ENCODE assay signal across 8 cellular contexts in the genomic region with DNA sequence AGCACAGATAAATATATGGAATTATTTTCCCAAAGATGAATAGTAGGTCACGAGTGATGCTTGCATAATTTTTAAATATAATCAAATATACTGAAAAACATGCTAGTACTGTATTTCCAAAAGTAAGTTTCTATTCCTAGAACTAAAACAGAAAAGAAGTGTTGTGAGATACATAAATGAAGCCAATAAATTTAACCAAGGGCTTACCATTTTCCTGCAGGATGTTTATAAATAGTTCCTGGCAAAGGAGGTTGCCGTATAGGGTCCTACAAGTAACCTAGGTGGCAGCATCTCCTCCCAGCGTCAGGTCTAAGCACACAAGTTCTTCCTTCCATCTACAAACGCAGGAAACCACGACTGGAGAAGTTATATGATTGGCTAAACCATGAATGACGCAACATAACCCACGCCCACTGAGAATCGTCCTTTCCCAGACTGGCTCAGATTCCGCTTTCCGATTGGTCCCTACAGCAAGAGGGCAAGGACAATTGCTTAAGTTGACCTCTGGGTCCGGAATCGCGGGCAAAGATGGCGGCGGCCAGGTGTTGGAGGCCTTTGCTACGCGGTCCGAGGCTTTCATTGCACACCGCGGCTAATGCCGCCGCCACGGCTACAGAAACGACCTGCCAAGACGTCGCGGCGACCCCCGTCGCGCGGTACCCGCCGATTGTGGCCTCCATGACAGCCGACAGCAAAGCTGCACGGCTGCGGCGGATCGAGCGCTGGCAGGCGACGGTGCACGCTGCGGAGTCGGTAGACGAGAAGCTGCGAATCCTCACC. TPM values are rescaled to one million over a fixed set of nuclear protein-coding genes. Genes with fewer than 3 reads are reported as not detected.
DNase-seq lines count a peak whose midpoint lies in the region; ATAC-seq and TF ChIP-seq lines count a peak whose summit lies in the region.

Gene MRPS30, plus strand, starts transcription at position 513 of the 780 bp plus-strand sequence. Its CDS starts 16 bp downstream, at position 529.

- H3K4me3 ChIP-seq in HUES64 (ENCODE audit: low read length) (peak within 1 kb of the TSS; percentile 85), OCI-LY1 (ENCODE audit: low read depth, low read length, poor library complexity, severe bottlenecking) (peak within 1 kb of the TSS; percentile 94)

- no peaks in the 10 kb centered on the region for H3K9me3 ChIP-seq in HUES64 (ENCODE audit: insufficient read depth, low read depth, low read length)
- H3K9me3 ChIP-seq in OCI-LY1 (ENCODE audit: low read length): no peaks in the 10 kb centered on the region

- peaks cover 12% of the 10 kb centered on the region for H3K4me1 Mint-ChIP-seq in endothelial cell (ENCODE audit: unreplicated experiment)

- no peaks in the 10 kb centered on the region for H3F3A ChIP-seq in OCI-LY1 (ENCODE audit: insufficient read depth, low read length)

- H3K27me3 ChIP-seq in HUES64 (ENCODE audit: insufficient read depth, low read length): no peaks in the 10 kb centered on the region
- no peaks in the 10 kb centered on the region for H3K27me3 ChIP-seq in OCI-LY1 (ENCODE audit: insufficient read depth, low read length)

- peak; percentile 84 for DNase-seq in D341Med (ENCODE audit: low spot score)
- DNase-seq in activated CD8-positive, alpha-beta memory T cell treated with anti-CD3 and anti-CD28 coated beads, Interleukin-2, amount 50 U/mL, for 48 hours: peak; percentile 87
- DNase-seq in endothelial cell (ENCODE audit: low spot score): peak; percentile 82
- DNase-seq in midbrain (lab: John Stamatoyannopoulos, UW): peak; percentile 98
- DNase-seq in stimulated activated CD8-positive, alpha-beta memory T cell treated with anti-CD3 and anti-CD28 coated beads, Interleukin-2, amount 100 ng/mL, for 48 hours (ENCODE audit: low read depth in 2 of 2): peak; percentile 70 to 82

- peak within 1 kb of the TSS; percentile 78 for H3K4me2 ChIP-seq in OCI-LY1 (ENCODE audit: low read length)

- H3K79me2 ChIP-seq in OCI-LY1 (ENCODE audit: insufficient read depth, low read length): peaks cover 38% of the 10 kb centered on the region

- no peaks in the 10 kb centered on the region for H4K20me1 ChIP-seq in OCI-LY1 (ENCODE audit: insufficient read depth, low read length)

- H3K27ac Mint-ChIP-seq in endothelial cell (ENCODE audit: unreplicated experiment): peak within 1 kb of the TSS; percentile 94

- under 1% methylated on average over 46 of the region's 47 CpGs for WGBS in HUES64

- peaks cover 1% of the 10 kb centered on the region for H3K36me3 Mint-ChIP-seq in endothelial cell (ENCODE audit: low read depth, unreplicated experiment)

- peaks cover 21% of the 10 kb centered on the region for H3K4me1 ChIP-seq in HUES64 (ENCODE audit: insufficient read depth, low read length)
- peaks cover 34% of the 10 kb centered on the region for H3K4me1 ChIP-seq in OCI-LY1 (ENCODE audit: insufficient read depth, low read length, severe bottlenecking)

- no peaks in the 10 kb centered on the region for H3K9me2 ChIP-seq in OCI-LY1 (ENCODE audit: low read depth, low read length)

- peak within 1 kb of the TSS; percentile 36 for H2AFZ ChIP-seq in OCI-LY1 (ENCODE audit: low read length)

- peak; percentile 97 for ATAC-seq in GM21423 (IDR thresholded peaks at IDR 0.05; ENCODE audit: unreplicated experiment)

- H3K36me3 ChIP-seq in HUES64 (ENCODE audit: insufficient read depth, low read length) (peaks cover 31% of the 10 kb centered on the region), OCI-LY1 (ENCODE audit: insufficient read depth, low read length) (peaks cover 31% of the 10 kb centered on the region)

- TF ChIP-seq CTCF in OCI-LY1 (IDR thresholded peaks at IDR 0.05; ENCODE audit: low read length): peak; percentile 56; the same call in 1 of the 2 replicates
- no peak for TF ChIP-seq CTCF in endothelial cell (IDR thresholded peaks at IDR 0.05; ENCODE audit: unreplicated experiment)

- peak within 1 kb of the TSS; percentile 96 for H3K9ac ChIP-seq in HUES64 (ENCODE audit: low read depth, low read length)
- peak within 1 kb of the TSS; percentile 88 for H3K9ac ChIP-seq in OCI-LY1 (ENCODE audit: low read length)

- H3K27ac ChIP-seq in HUES64 (ENCODE audit: low read depth, low read length): peak within 1 kb of the TSS; percentile 86
- H3K27ac ChIP-seq in OCI-LY1 (ENCODE audit: low read depth, low read length, poor library complexity, severe bottlenecking): peak within 1 kb of the TSS; percentile 77

- H3K4me3 Mint-ChIP-seq in endothelial cell (ENCODE audit: unreplicated experiment): peak within 1 kb of the TSS; percentile 98

- H3K27me3 Mint-ChIP-seq in endothelial cell (ENCODE audit: unreplicated experiment): no peaks in the 10 kb centered on the region

- no peaks in the 10 kb centered on the region for H3K9me3 Mint-ChIP-seq in endothelial cell (ENCODE audit: unreplicated experiment)

RNA-seq across cellular contexts. Expression of gene MRPS30, which starts in this region (rescaled TPM):
- polyA plus RNA-seq in HUES64 (2013, experiment 1 of 2): 53.7 TPM
- polyA plus RNA-seq in HUES64 (2013, experiment 2 of 2): 51.1 TPM
- total RNA-seq in endothelial cell (ENCODE audit: unreplicated experiment): 27.6 TPM

Comparison
In these comparisons a context has a peak if more than half of its experiments do, and no peak if none do; other contexts are left out.
1. Peak in every context shown above with its lines: DNase-seq, ATAC-seq, H3K4me3 ChIP-seq and H3K27ac ChIP-seq.